8 cellular contexts compared by ENCODE assay signal in the genomic region with DNA sequence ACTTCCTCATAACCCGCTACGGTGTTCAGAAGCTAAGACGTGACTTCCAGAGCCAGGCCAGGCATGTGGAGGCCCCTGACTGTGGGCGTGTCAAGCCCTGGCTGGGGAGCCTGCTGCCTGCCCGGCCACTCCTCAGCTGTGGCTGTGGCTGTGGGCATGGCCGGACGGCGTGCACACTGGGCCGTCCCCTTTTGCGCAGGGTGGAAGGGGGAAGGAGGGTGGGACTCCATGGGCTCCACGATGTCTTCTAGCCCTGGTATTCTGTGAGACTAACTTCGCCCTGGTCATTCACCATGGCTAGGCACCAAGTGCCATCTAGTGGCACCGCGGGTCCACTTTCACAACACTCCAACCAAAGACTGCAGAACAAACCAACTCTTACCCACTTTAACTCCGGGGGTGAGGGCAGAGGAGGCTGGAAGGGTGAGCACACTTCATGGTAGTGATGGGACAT.
DNase-seq lines count a peak whose midpoint lies in the region; ATAC-seq and TF ChIP-seq lines count a peak whose summit lies in the region.

No MANE protein-coding gene starts in this region.

- DNase-seq in AG08395 (ENCODE audit: low spot score) (peak; percentile 81), RKO (ENCODE audit: low spot score) (peak; percentile 51), dermis blood vessel endothelial cell (peak; percentile 73), medulla oblongata (ENCODE audit: extremely low spot score) (peak; percentile 92)

- ATAC-seq in GM19463 (IDR thresholded peaks at IDR 0.05; ENCODE audit: unreplicated experiment) (no peak), HG02938 (IDR thresholded peaks at IDR 0.05; ENCODE audit: unreplicated experiment) (no peak), HG03342 (IDR thresholded peaks at IDR 0.05; ENCODE audit: unreplicated experiment) (no peak)

- TF ChIP-seq CTCF in GM12872 (IDR thresholded peaks at IDR 0.05; ENCODE audit: insufficient read depth, low read depth, low read length), result peak; percentile 54; the same call in 2 of the 3 replicates
